ENCODE assay signal across 14 cellular contexts in the genomic region with DNA sequence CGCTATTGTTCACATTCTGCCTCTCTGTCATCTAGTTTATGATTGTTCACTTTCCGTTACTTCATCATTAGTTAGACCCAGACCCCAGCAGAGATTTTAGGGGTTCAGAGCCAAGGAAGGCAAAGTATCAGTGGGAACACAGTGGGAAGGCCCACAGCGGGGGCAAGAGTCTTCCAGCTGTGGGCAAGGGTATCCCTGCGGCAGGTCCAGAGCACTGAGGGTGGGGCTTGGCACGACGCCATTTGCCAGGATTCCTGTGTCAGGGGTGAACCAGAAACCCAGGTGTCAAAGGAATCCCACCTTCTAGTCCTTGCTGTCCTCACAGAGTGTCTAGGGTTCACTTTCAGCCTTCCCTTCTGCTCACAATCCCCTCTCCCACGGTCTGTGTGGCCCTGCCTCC. TPM values are rescaled to one million over a fixed set of nuclear protein-coding genes. Genes with fewer than 3 reads are reported as not detected.
DNase-seq lines count a peak whose midpoint lies in the region; ATAC-seq and TF ChIP-seq lines count a peak whose summit lies in the region.
"Had no signal": no experiment of that assay in that cellular context is flagged by ENCODE, and none has a peak within 500 bp of the region (broad histone marks: within the 10 kb centered on the region; RNA-seq: fewer than 3 reads in every experiment).

No MANE protein-coding gene starts in this region.

- H3K4me3 ChIP-seq in HEK293 (ENCODE audit: low read depth, low read length) (no peak overlapping the region), Panc1 (ENCODE audit: low read depth in 2 of 2, low read length in 2 of 2) (no peak overlapping the region), fibroblast of lung (replicated peaks in 1 of 4; ENCODE audit: control extremely low read depth in 1 of 4, insufficient read depth in 1 of 4, low read depth in 3 of 4, low read length in 4 of 4) (no peak overlapping the region)
- H3K4me3 ChIP-seq: PC-9 had no signal

- CTCF ChIA-PET in HEK293 (lab: Yijun Ruan, JAX), result interaction anchor here (0.7 kb wide), 1 partner anchor 186 kb away, joined by 5 read pairs; no protein-coding TSS in a partner anchor
- CTCF ChIA-PET in Panc1 (lab: Charles Lee), result no interaction called here

- H2AFZ ChIP-seq in fibroblast of lung (ENCODE audit: low read length), result no peak overlapping the region
- H2AFZ ChIP-seq: PC-9 had no signal

- H3K36me3 Mint-ChIP-seq in progenitor cell of endocrine pancreas (ENCODE audit: insufficient read depth), result no peaks in the 10 kb centered on the region

- H4K20me1 ChIP-seq in fibroblast of lung (ENCODE audit: control insufficient read depth, extremely low read depth, insufficient read depth, low read length), result no peaks in the 10 kb centered on the region

- no peaks in the 10 kb centered on the region for H3K9me3 ChIP-seq in HEK293 (ENCODE audit: control insufficient read depth, insufficient read depth, low read depth, low read length)
- H3K9me3 ChIP-seq in Panc1 (ENCODE audit: control insufficient read depth, insufficient read depth, low read depth, low read length), result no peaks in the 10 kb centered on the region
- no peaks in the 10 kb centered on the region for H3K9me3 ChIP-seq in fibroblast of lung (ENCODE audit: control insufficient read depth, insufficient read depth, low read depth, low read length)

- POLR2A ChIA-PET in HEK293 (lab: Yijun Ruan, JAX), result no interaction called here
- POLR2A ChIA-PET in Panc1 (lab: Charles Lee), result no interaction called here

- TF ChIP-seq CTCF in HEK293 (tag by site-specific recombination; IDR thresholded peaks at IDR 0.05), result no peak
- no peak for TF ChIP-seq CTCF in Panc1 (IDR thresholded peaks at IDR 0.05)
- no peak for TF ChIP-seq CTCF in fibroblast of lung (conservative IDR thresholded peaks at IDR 0.05 in 1 of 2, IDR thresholded peaks at IDR 0.05 in 1 of 2; ENCODE audit: low read depth in 1 of 2, low read length in 2 of 2)
- TF ChIP-seq CTCF in progenitor cell of endocrine pancreas (IDR thresholded peaks at IDR 0.05; ENCODE audit: unreplicated experiment), result no peak

- no peak overlapping the region for H3K4me3 Mint-ChIP-seq in progenitor cell of endocrine pancreas (ENCODE audit: low read depth)

- ATAC-seq in Panc1, result peak; percentile 37; the same call in 1 of the 2 replicates
- no peak for ATAC-seq in HG02970 (IDR thresholded peaks at IDR 0.05; ENCODE audit: low FRiP score, unreplicated experiment)

- H3K9me3 Mint-ChIP-seq in progenitor cell of endocrine pancreas (ENCODE audit: low read depth), result no peaks in the 10 kb centered on the region
- H3K9me3 Mint-ChIP-seq: IgD-negative memory B cell had no signal

- peaks cover 2% of the 10 kb centered on the region for H3K4me1 Mint-ChIP-seq in progenitor cell of endocrine pancreas (ENCODE audit: low read depth)
- H3K4me1 Mint-ChIP-seq: IgD-negative memory B cell had no signal

- no peak overlapping the region for H3K9ac ChIP-seq in fibroblast of lung (ENCODE audit: insufficient read depth, low read length)

- H3K79me2 ChIP-seq in fibroblast of lung (ENCODE audit: control insufficient read depth, insufficient read depth, low read length), result no peaks in the 10 kb centered on the region

- H3K27me3 Mint-ChIP-seq in progenitor cell of endocrine pancreas, result peaks cover 73% of the 10 kb centered on the region

- in situ Hi-C loops in Panc1 (cut with HindIII; ENCODE audit: low pct_unique_long_range_greater_than_20kb, low sequenced_read_pairs), result no loop called here

- H3K27ac Mint-ChIP-seq in progenitor cell of endocrine pancreas, result no peak overlapping the region
- H3K27ac Mint-ChIP-seq: IgD-negative memory B cell had no signal

- peak overlapping the region; percentile 48 for H3K4me2 ChIP-seq in fibroblast of lung (ENCODE audit: extremely low read depth, insufficient read depth, low read length)
- H3K4me2 ChIP-seq: PC-9 had no signal

- no peak overlapping the region for H3K27ac ChIP-seq in HEK293 (ENCODE audit: extremely low read depth, low read depth, low read length)
- no peak overlapping the region for H3K27ac ChIP-seq in Panc1 (ENCODE audit: low read length)
- H3K27ac ChIP-seq in fibroblast of lung (ENCODE audit: insufficient read depth, low read length), result no peak overlapping the region
- H3K27ac ChIP-seq: PC-9 had no signal

- H3K36me3 ChIP-seq in HEK293 (ENCODE audit: control insufficient read depth in 2 of 2, insufficient read depth in 1 of 2, low read length in 2 of 2), result no peaks in the 10 kb centered on the region
- H3K36me3 ChIP-seq in Panc1 (ENCODE audit: control insufficient read depth, insufficient read depth, low read length), result no peaks in the 10 kb centered on the region
- H3K36me3 ChIP-seq in fibroblast of lung (ENCODE audit: control insufficient read depth, insufficient read depth, low read length), result no peaks in the 10 kb centered on the region

- no peaks in the 10 kb centered on the region for H3K27me3 ChIP-seq in Panc1 (ENCODE audit: control insufficient read depth, insufficient read depth, low read length)
- H3K27me3 ChIP-seq in fibroblast of lung (ENCODE audit: control insufficient read depth, insufficient read depth, low read length), result peaks cover 4% of the 10 kb centered on the region

- intact Hi-C loops in Panc1 (cut with micrococcal nuclease; ENCODE audit: unreplicated experiment), result no loop called here

- DNase-seq in Panc1 (ENCODE audit: low read depth, low spot score) (no peak), fibroblast of lung (ENCODE audit: low read depth in 2 of 2) (no peak), EL (no peak), progenitor cell of endocrine pancreas (ENCODE audit: low spot score, unreplicated experiment) (no peak)
- DNase-seq: COR-L47, NCI-H187 treated with DMSO at 0.1 percent for 48 hours, NCI-H2171 treated with DMSO at 0.1 percent for 48 hours, NCI-H446 treated with DMSO at 0.1 percent for 48 hours, NCI-H82, PC-9 had no signal

- BruUV-seq in Panc1 (replicated peaks; lab: Mats Ljungman, UMichigan), result no TSS peak

- H3K4me1 ChIP-seq in HEK293 (ENCODE audit: control insufficient read depth, insufficient read depth, low read length), result no peaks in the 10 kb centered on the region
- no peaks in the 10 kb centered on the region for H3K4me1 ChIP-seq in Panc1 (ENCODE audit: control insufficient read depth, insufficient read depth, low read length)
- peaks cover 18% of the 10 kb centered on the region for H3K4me1 ChIP-seq in fibroblast of lung (ENCODE audit: control insufficient read depth, extremely low read depth, insufficient read depth, low read length)

TF ChIP-seq in HEK293, 187 proteins besides CTCF, POLR2A, EP300 and RAD21:
- TF ChIP-seq ZNF677 (tag by site-specific recombination; IDR thresholded peaks at IDR 0.05) (no peak), ZNF449 (tag by site-specific recombination; IDR thresholded peaks at IDR 0.05) (no peak), ZIC2 (tag by site-specific recombination; IDR thresholded peaks at IDR 0.05) (peak; percentile 59; the same call in 1 of the 2 replicates)

RNA-seq across cellular contexts. Expression of gene RAET1E, which starts 13.3 kb away (rescaled TPM):
- total RNA-seq in Panc1 (2021; ENCODE audit: unreplicated experiment), result 1.8 TPM
- polyA plus RNA-seq in Panc1 (2012; ENCODE audit: insufficient read length), result 0.33 TPM
- 0.51 and 1.5 TPM in 2 replicates for total RNA-seq in fibroblast of lung
- 0.12 and 0.70 TPM in 2 replicates for polyA plus RNA-seq in fibroblast of lung
- polyA plus RNA-seq in fibroblast of lung (2012), result 0.13 and 0.89 TPM in 2 replicates
- polyA minus RNA-seq in fibroblast of lung (ENCODE audit: low replicate concordance), result 0.63 TPM in 1 of 2 replicates, not detected in the other
- total RNA-seq in progenitor cell of endocrine pancreas, result not detected in 2 replicates
- total RNA-seq: H7 had no signal
- polyA plus RNA-seq: IgD-negative memory B cell had no signal

RNA-seq across cellular contexts. Expression of gene LRP11, which starts 20.5 kb away (rescaled TPM):
- total RNA-seq in Panc1 (2021; ENCODE audit: unreplicated experiment) (151 TPM), fibroblast of lung (54.7 and 89.5 TPM in 2 replicates), progenitor cell of endocrine pancreas (45.0 and 63.3 TPM in 2 replicates)
- 102 TPM for polyA plus RNA-seq in Panc1 (2012; ENCODE audit: insufficient read length)
- 43.3 and 58.4 TPM in 2 replicates for polyA plus RNA-seq in fibroblast of lung
- 31.4 and 42.5 TPM in 2 replicates for polyA plus RNA-seq in fibroblast of lung (2012)
- polyA minus RNA-seq in fibroblast of lung (ENCODE audit: low replicate concordance), result 82.3 and 116 TPM in 2 replicates

RNA-seq across cellular contexts. Expression of gene RAET1G, which starts 38.3 kb away (rescaled TPM):
- total RNA-seq in Panc1 (2021; ENCODE audit: unreplicated experiment) (1.2 TPM), fibroblast of lung (3.3 and 8.8 TPM in 2 replicates), progenitor cell of endocrine pancreas (not detected in 2 replicates)
- 1.4 TPM for polyA plus RNA-seq in Panc1 (2012; ENCODE audit: insufficient read length)
- 3.3 and 8.9 TPM in 2 replicates for polyA plus RNA-seq in fibroblast of lung
- 3.7 and 9.9 TPM in 2 replicates for polyA plus RNA-seq in fibroblast of lung (2012)
- polyA minus RNA-seq in fibroblast of lung (ENCODE audit: low replicate concordance), result 1.8 and 10.8 TPM in 2 replicates
- total RNA-seq: H7, PC-9 had no signal
- polyA plus RNA-seq: IgD-negative memory B cell had no signal

RNA-seq across cellular contexts. Expression of gene ULBP2, which starts 57.2 kb away (rescaled TPM):
- total RNA-seq in Panc1 (2021; ENCODE audit: unreplicated experiment) (0.69 TPM), fibroblast of lung (1.0 and 1.8 TPM in 2 replicates), progenitor cell of endocrine pancreas (not detected in 2 replicates)
- polyA plus RNA-seq in Panc1 (2012; ENCODE audit: insufficient read length), result 0.63 TPM
- 6.9 and 10.0 TPM in 2 replicates for polyA plus RNA-seq in fibroblast of lung
- 4.3 and 6.1 TPM in 2 replicates for polyA plus RNA-seq in fibroblast of lung (2012)
- 1.7 and 3.3 TPM in 2 replicates for polyA minus RNA-seq in fibroblast of lung (ENCODE audit: low replicate concordance)
- total RNA-seq: H7 had no signal
